ENCODE assay signal across 1 cellular context in genomic region chr17:4554997-4555799, GRCh38.
TF ChIP-seq lines count a peak whose summit lies in the region.

A gene with protein sequence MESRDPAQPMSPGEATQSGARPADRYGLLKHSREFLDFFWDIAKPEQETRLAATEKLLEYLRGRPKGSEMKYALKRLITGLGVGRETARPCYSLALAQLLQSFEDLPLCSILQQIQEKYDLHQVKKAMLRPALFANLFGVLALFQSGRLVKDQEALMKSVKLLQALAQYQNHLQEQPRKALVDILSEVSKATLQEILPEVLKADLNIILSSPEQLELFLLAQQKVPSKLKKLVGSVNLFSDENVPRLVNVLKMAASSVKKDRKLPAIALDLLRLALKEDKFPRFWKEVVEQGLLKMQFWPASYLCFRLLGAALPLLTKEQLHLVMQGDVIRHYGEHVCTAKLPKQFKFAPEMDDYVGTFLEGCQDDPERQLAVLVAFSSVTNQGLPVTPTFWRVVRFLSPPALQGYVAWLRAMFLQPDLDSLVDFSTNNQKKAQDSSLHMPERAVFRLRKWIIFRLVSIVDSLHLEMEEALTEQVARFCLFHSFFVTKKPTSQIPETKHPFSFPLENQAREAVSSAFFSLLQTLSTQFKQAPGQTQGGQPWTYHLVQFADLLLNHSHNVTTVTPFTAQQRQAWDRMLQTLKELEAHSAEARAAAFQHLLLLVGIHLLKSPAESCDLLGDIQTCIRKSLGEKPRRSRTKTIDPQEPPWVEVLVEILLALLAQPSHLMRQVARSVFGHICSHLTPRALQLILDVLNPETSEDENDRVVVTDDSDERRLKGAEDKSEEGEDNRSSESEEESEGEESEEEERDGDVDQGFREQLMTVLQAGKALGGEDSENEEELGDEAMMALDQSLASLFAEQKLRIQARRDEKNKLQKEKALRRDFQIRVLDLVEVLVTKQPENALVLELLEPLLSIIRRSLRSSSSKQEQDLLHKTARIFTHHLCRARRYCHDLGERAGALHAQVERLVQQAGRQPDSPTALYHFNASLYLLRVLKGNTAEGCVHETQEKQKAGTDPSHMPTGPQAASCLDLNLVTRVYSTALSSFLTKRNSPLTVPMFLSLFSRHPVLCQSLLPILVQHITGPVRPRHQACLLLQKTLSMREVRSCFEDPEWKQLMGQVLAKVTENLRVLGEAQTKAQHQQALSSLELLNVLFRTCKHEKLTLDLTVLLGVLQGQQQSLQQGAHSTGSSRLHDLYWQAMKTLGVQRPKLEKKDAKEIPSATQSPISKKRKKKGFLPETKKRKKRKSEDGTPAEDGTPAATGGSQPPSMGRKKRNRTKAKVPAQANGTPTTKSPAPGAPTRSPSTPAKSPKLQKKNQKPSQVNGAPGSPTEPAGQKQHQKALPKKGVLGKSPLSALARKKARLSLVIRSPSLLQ (N-terminal part only) (minus strand): TSS chr17:4555384. CDS start chr17:4555324, 60 bp downstream.

TF ChIP-seq in K562, 482 proteins besides CTCF, POLR2A, EP300 and RAD21 (continued from another document and continues in another):
- TF ChIP-seq, protein P1, sequence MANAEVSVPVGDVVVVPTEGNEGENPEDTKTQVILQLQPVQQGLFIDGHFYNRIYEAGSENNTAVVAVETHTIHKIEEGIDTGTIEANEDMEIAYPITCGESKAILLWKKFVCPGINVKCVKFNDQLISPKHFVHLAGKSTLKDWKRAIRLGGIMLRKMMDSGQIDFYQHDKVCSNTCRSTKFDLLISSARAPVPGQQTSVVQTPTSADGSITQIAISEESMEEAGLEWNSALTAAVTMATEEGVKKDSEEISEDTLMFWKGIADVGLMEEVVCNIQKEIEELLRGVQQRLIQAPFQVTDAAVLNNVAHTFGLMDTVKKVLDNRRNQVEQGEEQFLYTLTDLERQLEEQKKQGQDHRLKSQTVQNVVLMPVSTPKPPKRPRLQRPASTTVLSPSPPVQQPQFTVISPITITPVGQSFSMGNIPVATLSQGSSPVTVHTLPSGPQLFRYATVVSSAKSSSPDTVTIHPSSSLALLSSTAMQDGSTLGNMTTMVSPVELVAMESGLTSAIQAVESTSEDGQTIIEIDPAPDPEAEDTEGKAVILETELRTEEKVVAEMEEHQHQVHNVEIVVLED (CRISPR knock-in tag; IDR thresholded peaks at IDR 0.05) = no peak
- TF ChIP-seq ZNF444 (CRISPR knock-in tag; IDR thresholded peaks at IDR 0.05) (no peak), ZNF445 (CRISPR knock-in tag; IDR thresholded peaks at IDR 0.05; ENCODE audit: low read depth) (no peak), SOX6 (IDR thresholded peaks at IDR 0.05) (0 out of 2 replicates have a peak, but pooled peaks have one; percentile 20), SRF (CRISPR knock-in tag; IDR thresholded peaks at IDR 0.05) (no peak), CCNT2 (IDR thresholded peaks at IDR 0.05; ENCODE audit: borderline replicate concordance, extremely low read depth, insufficient read length, low read depth, low read length) (peak; percentile 15), ZSCAN29 (IDR thresholded peaks at IDR 0.05) (no peak), NFATC3 (IDR thresholded peaks at IDR 0.05) (no peak), ZC3H4 (CRISPR knock-in tag; IDR thresholded peaks at IDR 0.05; ENCODE audit: borderline replicate concordance) (no peak), ZNF644 (tag; IDR thresholded peaks at IDR 0.05; ENCODE audit: low read depth) (no peak), DNMT1 (IDR thresholded peaks at IDR 0.05) (no peak), ZNF76 (CRISPR knock-in tag; IDR thresholded peaks at IDR 0.05; ENCODE audit: borderline replicate concordance) (no peak), RBBP5 (IDR thresholded peaks at IDR 0.05; ENCODE audit: borderline replicate concordance, insufficient read depth, low read length, poor library complexity, severe bottlenecking) (peak; percentile 39), E2F6 (IDR thresholded peaks at IDR 0.05; ENCODE audit: borderline replicate concordance in 1 of 2, extremely low read depth in 1 of 2, insufficient read depth in 1 of 2, insufficient read length in 1 of 2, low read depth in 1 of 2, low read length in 1 of 2, poor library complexity in 1 of 2, severe bottlenecking in 1 of 2) (peak; percentile 65 to 87), ZNF133 (CRISPR knock-in tag; IDR thresholded peaks at IDR 0.05) (no peak), ZNF23 (CRISPR knock-in tag; IDR thresholded peaks at IDR 0.05) (no peak), ELF2 (CRISPR knock-in tag; IDR thresholded peaks at IDR 0.05) (peak; percentile 63; the same call in 1 of the 2 replicates), ZNF324 (CRISPR knock-in tag; IDR thresholded peaks at IDR 0.05) (no peak), FOXJ3 (CRISPR knock-in tag; IDR thresholded peaks at IDR 0.05) (no peak), IRF2 (CRISPR knock-in tag; IDR thresholded peaks at IDR 0.05) (no peak), ESRRA (IDR thresholded peaks at IDR 0.05; ENCODE audit: borderline replicate concordance, low read depth) (no peak), REST (CRISPR knock-in tag; IDR thresholded peaks at IDR 0.05; ENCODE audit: low read depth) (no peak), PKNOX1 (IDR thresholded peaks at IDR 0.05) (no peak), ZZZ3 (IDR thresholded peaks at IDR 0.05) (no peak), SIN3A (IDR thresholded peaks at IDR 0.05; ENCODE audit: borderline replicate concordance in 2 of 2, control insufficient read depth in 1 of 2, low read depth in 2 of 2, low read length in 2 of 2) (peak; percentile 43 to 81; a peak in 2 of 4 replicates), RFX7 (CRISPR knock-in tag; IDR thresholded peaks at IDR 0.05) (no peak), ZKSCAN8 (CRISPR knock-in tag; IDR thresholded peaks at IDR 0.05) (no peak), MECOM (CRISPR knock-in tag; IDR thresholded peaks at IDR 0.05) (no peak), CC2D1A (IDR thresholded peaks at IDR 0.05) (no peak), TEAD4 (IDR thresholded peaks at IDR 0.05; ENCODE audit: low read length) (no peak), TEAD4 (CRISPR knock-in tag; IDR thresholded peaks at IDR 0.05; ENCODE audit: borderline replicate concordance) (no peak), NEUROD1 (IDR thresholded peaks at IDR 0.05; ENCODE audit: borderline replicate concordance, low read depth, low read length, partially characterized antibody) (no peak)
- TF ChIP-seq, protein P2, sequence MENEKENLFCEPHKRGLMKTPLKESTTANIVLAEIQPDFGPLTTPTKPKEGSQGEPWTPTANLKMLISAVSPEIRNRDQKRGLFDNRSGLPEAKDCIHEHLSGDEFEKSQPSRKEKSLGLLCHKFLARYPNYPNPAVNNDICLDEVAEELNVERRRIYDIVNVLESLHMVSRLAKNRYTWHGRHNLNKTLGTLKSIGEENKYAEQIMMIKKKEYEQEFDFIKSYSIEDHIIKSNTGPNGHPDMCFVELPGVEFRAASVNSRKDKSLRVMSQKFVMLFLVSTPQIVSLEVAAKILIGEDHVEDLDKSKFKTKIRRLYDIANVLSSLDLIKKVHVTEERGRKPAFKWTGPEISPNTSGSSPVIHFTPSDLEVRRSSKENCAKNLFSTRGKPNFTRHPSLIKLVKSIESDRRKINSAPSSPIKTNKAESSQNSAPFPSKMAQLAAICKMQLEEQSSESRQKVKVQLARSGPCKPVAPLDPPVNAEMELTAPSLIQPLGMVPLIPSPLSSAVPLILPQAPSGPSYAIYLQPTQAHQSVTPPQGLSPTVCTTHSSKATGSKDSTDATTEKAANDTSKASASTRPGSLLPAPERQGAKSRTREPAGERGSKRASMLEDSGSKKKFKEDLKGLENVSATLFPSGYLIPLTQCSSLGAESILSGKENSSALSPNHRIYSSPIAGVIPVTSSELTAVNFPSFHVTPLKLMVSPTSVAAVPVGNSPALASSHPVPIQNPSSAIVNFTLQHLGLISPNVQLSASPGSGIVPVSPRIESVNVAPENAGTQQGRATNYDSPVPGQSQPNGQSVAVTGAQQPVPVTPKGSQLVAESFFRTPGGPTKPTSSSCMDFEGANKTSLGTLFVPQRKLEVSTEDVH (IDR thresholded peaks at IDR 0.05; ENCODE audit: low read depth, partially characterized antibody) = peak; percentile 25
- TF ChIP-seq, protein P3, sequence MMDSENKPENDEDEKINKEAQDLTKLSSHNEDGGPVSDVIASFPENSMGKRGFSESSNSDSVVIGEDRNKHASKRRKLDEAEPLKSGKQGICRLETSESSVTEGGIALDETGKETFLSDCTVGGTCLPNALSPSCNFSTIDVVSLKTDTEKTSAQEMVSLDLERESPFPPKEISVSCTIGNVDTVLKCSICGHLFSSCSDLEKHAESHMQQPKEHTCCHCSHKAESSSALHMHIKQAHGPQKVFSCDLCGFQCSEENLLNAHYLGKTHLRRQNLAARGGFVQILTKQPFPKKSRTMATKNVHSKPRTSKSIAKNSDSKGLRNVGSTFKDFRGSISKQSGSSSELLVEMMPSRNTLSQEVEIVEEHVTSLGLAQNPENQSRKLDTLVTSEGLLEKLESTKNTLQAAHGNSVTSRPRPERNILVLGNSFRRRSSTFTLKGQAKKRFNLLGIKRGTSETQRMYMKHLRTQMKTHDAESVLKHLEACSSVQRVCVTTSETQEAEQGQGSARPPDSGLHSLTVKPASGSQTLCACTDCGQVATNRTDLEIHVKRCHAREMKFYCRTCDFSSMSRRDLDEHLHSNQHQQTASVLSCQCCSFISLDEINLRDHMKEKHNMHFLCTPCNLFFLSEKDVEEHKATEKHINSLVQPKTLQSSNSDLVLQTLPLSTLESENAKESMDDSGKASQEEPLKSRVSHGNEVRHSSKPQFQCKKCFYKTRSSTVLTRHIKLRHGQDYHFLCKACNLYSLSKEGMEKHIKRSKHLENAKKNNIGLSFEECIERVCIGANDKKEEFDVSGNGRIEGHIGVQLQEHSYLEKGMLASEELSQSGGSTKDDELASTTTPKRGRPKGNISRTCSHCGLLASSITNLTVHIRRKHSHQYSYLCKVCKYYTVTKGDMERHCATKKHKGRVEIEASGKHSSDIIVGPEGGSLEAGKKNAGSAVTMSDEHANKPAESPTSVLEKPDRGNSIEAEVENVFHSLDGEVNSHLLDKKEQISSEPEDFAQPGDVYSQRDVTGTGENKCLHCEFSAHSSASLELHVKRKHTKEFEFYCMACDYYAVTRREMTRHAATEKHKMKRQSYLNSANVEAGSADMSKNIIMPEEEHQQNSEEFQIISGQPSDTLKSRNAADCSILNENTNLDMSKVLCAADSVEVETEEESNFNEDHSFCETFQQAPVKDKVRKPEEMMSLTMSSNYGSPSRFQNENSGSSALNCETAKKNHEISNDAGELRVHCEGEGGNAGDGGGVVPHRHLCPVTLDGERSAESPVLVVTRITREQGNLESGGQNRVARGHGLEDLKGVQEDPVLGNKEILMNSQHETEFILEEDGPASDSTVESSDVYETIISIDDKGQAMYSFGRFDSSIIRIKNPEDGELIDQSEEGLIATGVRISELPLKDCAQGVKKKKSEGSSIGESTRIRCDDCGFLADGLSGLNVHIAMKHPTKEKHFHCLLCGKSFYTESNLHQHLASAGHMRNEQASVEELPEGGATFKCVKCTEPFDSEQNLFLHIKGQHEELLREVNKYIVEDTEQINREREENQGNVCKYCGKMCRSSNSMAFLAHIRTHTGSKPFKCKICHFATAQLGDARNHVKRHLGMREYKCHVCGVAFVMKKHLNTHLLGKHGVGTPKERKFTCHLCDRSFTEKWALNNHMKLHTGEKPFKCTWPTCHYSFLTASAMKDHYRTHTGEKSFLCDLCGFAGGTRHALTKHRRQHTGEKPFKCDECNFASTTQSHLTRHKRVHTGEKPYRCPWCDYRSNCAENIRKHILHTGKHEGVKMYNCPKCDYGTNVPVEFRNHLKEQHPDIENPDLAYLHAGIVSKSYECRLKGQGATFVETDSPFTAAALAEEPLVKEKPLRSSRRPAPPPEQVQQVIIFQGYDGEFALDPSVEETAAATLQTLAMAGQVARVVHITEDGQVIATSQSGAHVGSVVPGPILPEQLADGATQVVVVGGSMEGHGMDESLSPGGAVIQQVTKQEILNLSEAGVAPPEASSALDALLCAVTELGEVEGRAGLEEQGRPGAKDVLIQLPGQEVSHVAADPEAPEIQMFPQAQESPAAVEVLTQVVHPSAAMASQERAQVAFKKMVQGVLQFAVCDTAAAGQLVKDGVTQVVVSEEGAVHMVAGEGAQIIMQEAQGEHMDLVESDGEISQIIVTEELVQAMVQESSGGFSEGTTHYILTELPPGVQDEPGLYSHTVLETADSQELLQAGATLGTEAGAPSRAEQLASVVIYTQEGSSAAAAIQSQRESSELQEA (IDR thresholded peaks at IDR 0.05; ENCODE audit: low read depth) = no peak
